In genomic region chr17:42155614-42156045, GRCh38 we compare ENCODE assay signal across 8 cellular contexts. TPM values are rescaled to one million over a fixed set of nuclear protein-coding genes. Genes with fewer than 3 reads are reported as not detected.
DNase-seq lines count a peak whose midpoint lies in the region; ATAC-seq, FAIRE-seq and TF ChIP-seq lines count a peak whose summit lies in the region.

No MANE protein-coding gene starts in this region.

- H3K4me3 Mint-ChIP-seq in activated CD8-positive, alpha-beta memory T cell treated with anti-CD3 and anti-CD28 coated beads, Interleukin-2, amount 10 ng/mL, durations not matched to agents 7 days and 5 days, result peak overlapping the region; percentile 85

- H3K4me1 ChIP-seq in adipocyte (ENCODE audit: control insufficient read depth, insufficient read depth, low read length) (peaks cover 15% of the 10 kb centered on the region), kidney (ENCODE audit: control insufficient read depth in 1 of 2, insufficient read depth in 1 of 2, low read depth in 1 of 2, low read length in 2 of 2) (peaks cover 9 to 18% of the 10 kb centered on the region in 2 donors), thoracic aorta (ENCODE audit: control insufficient read depth in 1 of 2, low read depth in 2 of 2) (peaks cover 19 to 33% of the 10 kb centered on the region in 2 donors)

- H3K27ac ChIP-seq in kidney (ENCODE audit: low read depth in 2 of 2, low read length in 2 of 2) (no peak overlapping the region), thoracic aorta (no peak overlapping the region)

- H3K36me3 Mint-ChIP-seq in activated CD8-positive, alpha-beta memory T cell treated with anti-CD3 and anti-CD28 coated beads, Interleukin-2, amount 10 ng/mL, durations not matched to agents 7 days and 5 days, result peaks cover 4% of the 10 kb centered on the region

- intact Hi-C loops in kidney (cut with DNase I), result no loop called here

- H3K4me3 ChIP-seq in adipocyte (ENCODE audit: low read length) (peak overlapping the region; percentile 98), kidney (ENCODE audit: low read length in 2 of 2) (peak overlapping the region; percentile 53 to 58), thoracic aorta (peak overlapping the region; percentile 97)

- ATAC-seq in activated CD8-positive, alpha-beta memory T cell treated with anti-CD3 and anti-CD28 coated beads, Interleukin-2, amount 10 ng/mL, durations not matched to agents 7 days and 5 days, result no peak
- ATAC-seq in thoracic aorta (ENCODE audit: insufficient number of reproducible peaks, low FRiP score, low read depth), result no peak
- ATAC-seq in HG03097 (IDR thresholded peaks at IDR 0.05; ENCODE audit: low FRiP score, unreplicated experiment), result no peak

- no peak for DNase-seq in activated CD8-positive, alpha-beta memory T cell treated with anti-CD3 and anti-CD28 coated beads, Interleukin-2, amount 10 ng/mL, durations not matched to agents 7 days and 5 days
- no peak for DNase-seq in activated CD8-positive, alpha-beta memory T cell treated with anti-CD3 and anti-CD28 coated beads for 24 hours
- no peak for DNase-seq in adipocyte (ENCODE audit: low read depth)
- DNase-seq in kidney, result no peak
- DNase-seq in thoracic aorta (ENCODE audit: low spot score), result no peak
- no peak for DNase-seq in DMS79 treated with DMSO at 0.1 percent for 48 hours (lab: John Stamatoyannopoulos, UW)
- DNase-seq in SHP77 (lab: John Stamatoyannopoulos, UW), result no peak

- FAIRE-seq in kidney (lab: Jason Lieb, UNC), result no peak

- peaks cover 3% of the 10 kb centered on the region for H3K36me3 ChIP-seq in adipocyte (ENCODE audit: control insufficient read depth, insufficient read depth, low read length, severe bottlenecking)
- no peaks in the 10 kb centered on the region for H3K36me3 ChIP-seq in kidney (ENCODE audit: control insufficient read depth in 1 of 2, insufficient read depth in 2 of 2, low read length in 2 of 2)
- H3K36me3 ChIP-seq in thoracic aorta, result no peaks in the 10 kb centered on the region

- H3K9me3 Mint-ChIP-seq in activated CD8-positive, alpha-beta memory T cell treated with anti-CD3 and anti-CD28 coated beads, Interleukin-2, amount 10 ng/mL, durations not matched to agents 7 days and 5 days (ENCODE audit: low read depth), result no peaks in the 10 kb centered on the region

- H3K27me3 ChIP-seq in adipocyte (replicated peaks; ENCODE audit: control insufficient read depth, insufficient read depth, low read length) (no peaks in the 10 kb centered on the region), thoracic aorta (replicated peaks; ENCODE audit: insufficient read depth) (no peaks in the 10 kb centered on the region)

- H3K27me3 Mint-ChIP-seq in activated CD8-positive, alpha-beta memory T cell treated with anti-CD3 and anti-CD28 coated beads, Interleukin-2, amount 10 ng/mL, durations not matched to agents 7 days and 5 days, result no peaks in the 10 kb centered on the region

- H3K4me1 Mint-ChIP-seq in activated CD8-positive, alpha-beta memory T cell treated with anti-CD3 and anti-CD28 coated beads, Interleukin-2, amount 10 ng/mL, durations not matched to agents 7 days and 5 days, result peaks cover 42% of the 10 kb centered on the region

- peak overlapping the region; percentile 77 for H3K27ac Mint-ChIP-seq in activated CD8-positive, alpha-beta memory T cell treated with anti-CD3 and anti-CD28 coated beads, Interleukin-2, amount 10 ng/mL, durations not matched to agents 7 days and 5 days

- TF ChIP-seq CTCF in kidney (IDR thresholded peaks at IDR 0.05; ENCODE audit: borderline replicate concordance, extremely low read depth, insufficient read depth) (no peak), thoracic aorta (IDR thresholded peaks at IDR 0.05) (no peak)

- CTCF ChIA-PET in activated CD8-positive, alpha-beta memory T cell treated with anti-CD3 and anti-CD28 coated beads, Interleukin-2, amount 10 ng/mL, durations not matched to agents 7 days and 5 days (lab: Charles Lee), result interaction anchor here (0.7 to 1.0 kb wide), 3 partner anchors 25 to 138 kb away, joined by 4 read pairs; partner anchors contain the start of genes DNAJC7 and KCNH4

- peak overlapping the region; percentile 80 for H3K9ac ChIP-seq in adipocyte (ENCODE audit: low read length)
- peak overlapping the region in 1 of 2 donors; percentile 31 for H3K9ac ChIP-seq in kidney (ENCODE audit: low read length in 2 of 2)

- H3K9me3 ChIP-seq in adipocyte (ENCODE audit: control insufficient read depth, low read length) (no peaks in the 10 kb centered on the region), kidney (ENCODE audit: control insufficient read depth in 1 of 2, low read length in 2 of 2) (no peaks in the 10 kb centered on the region), thoracic aorta (no peaks in the 10 kb centered on the region)

RNA-seq across cellular contexts. Expression of gene RAB5C, which starts 0.8 kb away (rescaled TPM):
- 10 to 100 TPM; 86.9 to 99.4 TPM for total RNA-seq in activated CD8-positive, alpha-beta memory T cell treated with anti-CD3 and anti-CD28 coated beads, Interleukin-2, amount 10 ng/mL, durations not matched to agents 7 days and 5 days
- 159 TPM for total RNA-seq in kidney
- polyA plus RNA-seq in kidney (ENCODE audit: insufficient read depth, low read depth, low replicate concordance), result 286 TPM
- total RNA-seq in thoracic aorta, result 100 to 1,000 TPM in 1 of 2 donors, 10 to 100 TPM in 1; 89.2 to 158 TPM

RNA-seq across cellular contexts. Expression of gene KCNH4, which starts 25.3 kb away (rescaled TPM):
- total RNA-seq in activated CD8-positive, alpha-beta memory T cell treated with anti-CD3 and anti-CD28 coated beads, Interleukin-2, amount 10 ng/mL, durations not matched to agents 7 days and 5 days, result under 1 TPM; 0.09 to 0.56 TPM
- total RNA-seq in kidney (0.35 TPM), thoracic aorta (under 1 TPM in 1 of 2 donors, not detected in 1; 0.21 TPM)
- not detected for polyA plus RNA-seq in kidney (ENCODE audit: insufficient read depth, low read depth, low replicate concordance)

RNA-seq across cellular contexts. Expression of gene HCRT, which starts 29.6 kb away (rescaled TPM):
- total RNA-seq in activated CD8-positive, alpha-beta memory T cell treated with anti-CD3 and anti-CD28 coated beads, Interleukin-2, amount 10 ng/mL, durations not matched to agents 7 days and 5 days, result not detected
- total RNA-seq in kidney (not detected), thoracic aorta (not detected)
- polyA plus RNA-seq in kidney (ENCODE audit: insufficient read depth, low read depth, low replicate concordance), result not detected

RNA-seq across cellular contexts. Expression of gene HSPB9, which starts 33.0 kb away (rescaled TPM):
- under 1 TPM in 1 of 2 experiments, not detected in 1; 0.58 TPM for total RNA-seq in activated CD8-positive, alpha-beta memory T cell treated with anti-CD3 and anti-CD28 coated beads, Interleukin-2, amount 10 ng/mL, durations not matched to agents 7 days and 5 days
- total RNA-seq in kidney, result not detected
- polyA plus RNA-seq in kidney (ENCODE audit: insufficient read depth, low read depth, low replicate concordance), result 0.99 TPM
- not detected for total RNA-seq in thoracic aorta

RNA-seq across cellular contexts. Expression of gene KAT2A, which starts 34.5 kb away (rescaled TPM):
- 10 to 100 TPM; 49.0 to 58.2 TPM for total RNA-seq in activated CD8-positive, alpha-beta memory T cell treated with anti-CD3 and anti-CD28 coated beads, Interleukin-2, amount 10 ng/mL, durations not matched to agents 7 days and 5 days
- total RNA-seq in kidney (38.6 TPM), thoracic aorta (10 to 100 TPM; 26.4 to 31.3 TPM)
- polyA plus RNA-seq in kidney (ENCODE audit: insufficient read depth, low read depth, low replicate concordance), result 38.6 TPM
